ENCODE assay signal across 16 cellular contexts in the genomic region with DNA sequence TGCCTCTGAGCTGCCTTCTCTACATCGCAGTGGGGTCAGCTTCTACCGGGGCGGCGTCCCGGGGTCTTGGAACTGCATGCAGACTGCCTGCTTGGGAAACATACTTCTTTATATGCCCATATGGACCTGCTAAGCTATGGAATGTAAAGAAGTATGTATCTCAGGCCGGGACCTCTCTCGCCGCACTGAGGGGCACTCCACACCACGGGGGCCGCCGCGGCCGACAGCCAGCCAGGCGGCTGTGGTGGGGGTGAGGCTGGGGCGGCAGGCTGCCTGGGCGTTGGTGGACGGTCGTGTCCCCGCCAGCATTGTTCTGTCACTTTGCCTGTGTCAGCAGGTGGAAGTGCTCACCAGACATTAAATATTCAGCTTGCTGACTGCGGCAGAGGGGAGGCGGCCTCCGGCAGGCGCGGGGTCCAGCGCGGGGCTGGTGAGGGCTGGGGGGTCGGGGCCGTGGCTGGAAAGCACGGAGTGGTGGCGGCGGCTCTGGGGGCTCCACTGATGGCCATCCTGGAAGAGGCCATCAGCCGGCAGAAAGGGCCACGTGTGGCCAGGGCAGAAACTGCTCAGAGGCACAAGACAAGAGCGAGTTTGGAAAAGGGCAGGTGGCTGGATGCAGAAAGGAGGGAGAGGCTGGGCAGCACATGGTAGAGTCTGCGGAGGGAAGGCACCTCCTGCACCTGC.
"Had no signal": no experiment of that assay in that cellular context is flagged by ENCODE, and none has a peak within 500 bp of the region (broad histone marks: within the 10 kb centered on the region; RNA-seq: fewer than 3 reads in every experiment).

No MANE protein-coding gene starts in this region.

- H3K36me3 ChIP-seq: neutrophil had no signal

- H3K27ac ChIP-seq: dorsolateral prefrontal cortex, neutrophil had no signal

- H3K4me3 ChIP-seq: dorsolateral prefrontal cortex had no signal

- H3K9me3 Mint-ChIP-seq: activated naive CD4-positive, alpha-beta T cell treated with anti-CD3 and anti-CD28 coated beads, Interleukin-2, amount 50 U/mL, for 72 hours; activated T-cell treated with anti-CD3 and anti-CD28 coated beads, Interleukin-2, amount 50 U/mL, for 4 hours; memory B cell; stimulated activated naive CD8-positive, alpha-beta T cell treated with anti-CD3 and anti-CD28 coated beads, Interleukin-15, Interleukin-2, amounts not matched to agents 100 ng/mL and 50 ng/mL, for 24 hours; T-helper 2 cell treated with Interferon-gamma antibody and Interleukin-4, amounts not matched to agents 5 μg/mL and 100 μg/mL, for 36 hours had no signal

- H3K27ac Mint-ChIP-seq: activated CD8-positive, alpha-beta memory T cell treated with anti-CD3 and anti-CD28 coated beads, Interleukin-2, amount 10 ng/mL, durations not matched to agents 7 days and 5 days; activated naive CD4-positive, alpha-beta T cell treated with anti-CD3 and anti-CD28 coated beads, Interleukin-2, amount 50 U/mL, for 72 hours; memory B cell; stimulated activated naive CD8-positive, alpha-beta T cell treated with anti-CD3 and anti-CD28 coated beads, Interleukin-15, Interleukin-2, amounts not matched to agents 100 ng/mL and 50 ng/mL, for 24 hours; T-helper 2 cell treated with Interferon-gamma antibody and Interleukin-4, amounts not matched to agents 5 μg/mL and 100 μg/mL, for 36 hours had no signal

- H3K36me3 Mint-ChIP-seq: activated CD8-positive, alpha-beta memory T cell treated with anti-CD3 and anti-CD28 coated beads, Interleukin-2, amount 10 ng/mL, durations not matched to agents 7 days and 5 days; activated naive CD4-positive, alpha-beta T cell treated with anti-CD3 and anti-CD28 coated beads, Interleukin-2, amount 50 U/mL, for 72 hours; memory B cell had no signal

- H3K9me3 ChIP-seq: neutrophil had no signal

- ATAC-seq: activated CD8-positive, alpha-beta memory T cell treated with anti-CD3 and anti-CD28 coated beads, Interleukin-2, amount 10 ng/mL, durations not matched to agents 7 days and 5 days; activated naive CD4-positive, alpha-beta T cell treated with anti-CD3 and anti-CD28 coated beads, Interleukin-2, amount 50 U/mL, for 72 hours; activated T-cell treated with anti-CD3 and anti-CD28 coated beads, Interleukin-2, amount 50 U/mL, for 4 hours; left lobe of liver had no signal

- H3K4me3 Mint-ChIP-seq: activated CD8-positive, alpha-beta memory T cell treated with anti-CD3 and anti-CD28 coated beads, Interleukin-2, amount 10 ng/mL, durations not matched to agents 7 days and 5 days; activated T-cell treated with anti-CD3 and anti-CD28 coated beads, Interleukin-2, amount 50 U/mL, for 4 hours; memory B cell; stimulated activated naive CD8-positive, alpha-beta T cell treated with anti-CD3 and anti-CD28 coated beads, Interleukin-15, Interleukin-2, amounts not matched to agents 100 ng/mL and 50 ng/mL, for 24 hours; T-helper 2 cell treated with Interferon-gamma antibody and Interleukin-4, amounts not matched to agents 5 μg/mL and 100 μg/mL, for 36 hours had no signal

- DNase-seq: activated CD4-positive, alpha-beta T cell treated with anti-CD3 and anti-CD28 coated beads for 1 hour; activated CD4-positive, alpha-beta T cell treated with anti-CD3 and anti-CD28 coated beads, Interleukin-2, amount 50 U/mL, for 48 hours; activated CD8-positive, alpha-beta memory T cell treated with anti-CD3 and anti-CD28 coated beads, Interleukin-2, amount 10 ng/mL, durations not matched to agents 7 days and 5 days; activated effector memory CD4-positive, alpha-beta T cell treated with anti-CD3 and anti-CD28 coated beads, Interleukin-2, amount 50 U/mL, for 16 hours; activated T-cell treated with anti-CD3 and anti-CD28 coated beads, Interleukin-2, amount 50 U/mL, for 4 hours; amygdala; dorsolateral prefrontal cortex; glutamatergic neuron; stimulated activated CD4-positive, alpha-beta T cell treated with anti-CD3 and anti-CD28 coated beads, Interleukin-4, amount 100 ng/mL, for 1 hour; stimulated activated CD8-positive, alpha-beta memory T cell treated with anti-CD3 and anti-CD28 coated beads, Interleukin-4, amount 100 ng/mL, for 48 hours had no signal

- H3K4me1 Mint-ChIP-seq: activated CD8-positive, alpha-beta memory T cell treated with anti-CD3 and anti-CD28 coated beads, Interleukin-2, amount 10 ng/mL, durations not matched to agents 7 days and 5 days had no signal
